21 cellular contexts compared by ENCODE assay signal in the genomic region with DNA sequence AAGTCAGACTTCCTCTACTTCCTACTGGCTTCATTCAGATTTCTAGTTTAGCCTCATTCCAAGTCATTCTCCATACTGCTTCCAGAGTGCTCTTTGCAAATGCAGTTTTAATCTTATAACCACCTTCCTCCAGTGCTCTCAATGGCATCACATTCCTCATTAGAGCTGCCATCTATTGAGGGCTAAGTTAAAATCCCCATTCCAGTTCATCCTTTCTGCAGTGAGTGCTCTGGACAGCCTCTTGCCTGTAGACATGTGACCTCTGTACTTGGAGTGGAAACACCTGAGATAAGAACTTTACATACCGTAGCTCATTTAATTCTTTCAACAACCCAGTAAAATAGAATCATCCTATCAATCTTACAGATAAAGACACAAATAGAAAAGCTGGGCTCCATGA. TPM values are rescaled to one million over a fixed set of nuclear protein-coding genes. Genes with fewer than 3 reads are reported as not detected.
"Had no signal": no experiment of that assay in that cellular context is flagged by ENCODE, and none has a peak within 500 bp of the region (broad histone marks: within the 10 kb centered on the region; RNA-seq: fewer than 3 reads in every experiment).

No MANE protein-coding gene starts in this region.

- H3K9ac ChIP-seq: KMS-11 had no signal

- H3K4me3 ChIP-seq: K562 had no signal

- H3K4me1 Mint-ChIP-seq: IgD-negative memory B cell had no signal

- DNase-seq: Kasumi-1, MM.1S, NCI-H1092 treated with DMSO at 0.1 percent for 48 hours, NCI-H1436, NCI-H187, NCI-H2029, NCI-H2081 treated with DMSO at 0.1 percent for 48 hours, NCI-H2171, NCI-H226, NCI-H446, NCI-H510A, NCI-H524 treated with DMSO at 0.1 percent for 48 hours, NCI-H69, NCI-H774, SHP77 had no signal

- H3K27ac Mint-ChIP-seq: IgD-negative memory B cell had no signal

- H3K4me2 ChIP-seq: KMS-11 had no signal

- H3K27me3 Mint-ChIP-seq: IgD-negative memory B cell had no signal

- H3K27ac ChIP-seq: KMS-11, RWPE1 had no signal

- ATAC-seq: K562, SK-N-SH treated with all-trans-retinoic acid at 6 μM for 48 hours had no signal

- H3K4me3 Mint-ChIP-seq: IgD-negative memory B cell had no signal

- H3K9me3 Mint-ChIP-seq: IgD-negative memory B cell had no signal

RNA-seq across cellular contexts. Expression of gene MAB21L1, which starts 57.9 kb away (rescaled TPM):
- total RNA-seq: HT1080, K562 had no signal
- polyA plus RNA-seq: IgD-negative memory B cell, K562 had no signal
